In genomic region chr6:125075741-125076481, GRCh38 we compare ENCODE assay signal across 24 cellular contexts.
DNase-seq lines count a peak whose midpoint lies in the region; ATAC-seq, FAIRE-seq and TF ChIP-seq lines count a peak whose summit lies in the region.
"Had no signal": no experiment of that assay in that cellular context is flagged by ENCODE, and none has a peak within 500 bp of the region (broad histone marks: within the 10 kb centered on the region; RNA-seq: fewer than 3 reads in every experiment).

No MANE protein-coding gene starts in this region.

- no peak for TF ChIP-seq POLR2A in K562 (conservative IDR thresholded peaks at IDR 0.05)

- POLR2A ChIA-PET in HEK293 (lab: Yijun Ruan, JAX) (no interaction called here), K562 (lab: Yijun Ruan, JAX) (no interaction called here)

- DNase-seq in cardiac muscle cell (ENCODE audit: low read depth in 1 of 2, low spot score in 1 of 2) (no peak), cardiac septum (ENCODE audit: low spot score) (no peak), K562 (ENCODE audit: extremely low read depth in 1 of 4, low spot score in 3 of 4) (peak in 1 of 4 experiments; percentile 36), mesothelial cell of epicardium (ENCODE audit: low spot score in 2 of 2, unreplicated experiment in 2 of 2) (no peak), SW480 (ENCODE audit: low spot score) (no peak)
- DNase-seq in activated CD4-positive, alpha-beta T cell treated with anti-CD3 and anti-CD28 coated beads, Interleukin-2, amount 50 U/mL, for 48 hours = no peak
- DNase-seq: AML-193; Caco-2; Calu3; CD4-positive, alpha-beta T cell; CD8-positive, alpha-beta T cell; DND-41; EL; GDM1 had no signal

- H3K9ac ChIP-seq in K562 (ENCODE audit: insufficient read depth in 1 of 2, low read depth in 2 of 2, low read length in 2 of 2) = no peak overlapping the region
- H3K9ac ChIP-seq: BLaER1 treated with 17β-estradiol and CSF1 and Interleukin-3, amounts not matched to agents 10 nM and 100 nM had no signal

- no peak for FAIRE-seq in K562 (lab: Jason Lieb, UNC)
- FAIRE-seq: A549, D721Med, GM12878, GM12892, GM18507 had no signal

- intact Hi-C loops in cardiac septum (cut with DNase I) (no loop called here), K562 (cut with micrococcal nuclease) (no loop called here)

- 0 out of 2 replicates have a peak overlapping the region, but pooled peaks have one; percentile 7 for H3K4me2 ChIP-seq in K562 (ENCODE audit: insufficient read depth, low read length)
- H3K4me2 ChIP-seq: A549; BLaER1 treated with 17β-estradiol and CSF1 and Interleukin-3, amounts not matched to agents 10 nM and 100 nM had no signal

- peak overlapping the region; percentile 65 for H3K27ac Mint-ChIP-seq in mesothelial cell of epicardium
- H3K27ac Mint-ChIP-seq: B cell; CD4-positive, alpha-beta T cell; CD8-positive, alpha-beta T cell had no signal

- no peaks in the 10 kb centered on the region for H3K36me3 ChIP-seq in cardiac muscle cell
- H3K36me3 ChIP-seq in HEK293 (ENCODE audit: control insufficient read depth in 2 of 2, insufficient read depth in 1 of 2, low read length in 2 of 2) = peaks cover 0 to 17% of the 10 kb centered on the region in 2 experiments; a peak in 1 of 3 replicates
- H3K36me3 ChIP-seq in K562 (ENCODE audit: control insufficient read depth, insufficient read depth, low read length) = peaks cover 60% of the 10 kb centered on the region
- H3K36me3 ChIP-seq: BLaER1 treated with 17β-estradiol and CSF1 and Interleukin-3, amounts not matched to agents 10 nM and 100 nM had no signal

- ATAC-seq in K562 = peak; percentile 36
- ATAC-seq: A549; CD8-positive, alpha-beta T cell; GM12878 had no signal

- H3K27me3 ChIP-seq in cardiac muscle cell (no peaks in the 10 kb centered on the region), K562 (ENCODE audit: control insufficient read depth in 2 of 2, insufficient read depth in 2 of 2, low read length in 2 of 2) (no peaks in the 10 kb centered on the region)
- H3K27me3 ChIP-seq: BLaER1 treated with 17β-estradiol and CSF1 and Interleukin-3, amounts not matched to agents 10 nM and 100 nM had no signal

- H3K79me2 ChIP-seq in K562 (ENCODE audit: control insufficient read depth, insufficient read depth, low read length) = peaks cover 25% of the 10 kb centered on the region

- no TSS peak for BruUV-seq in K562 (replicated peaks; lab: Mats Ljungman, UMichigan)

- H3K36me3 Mint-ChIP-seq in mesothelial cell of epicardium = peaks cover 22% of the 10 kb centered on the region
- H3K36me3 Mint-ChIP-seq: CD8-positive, alpha-beta T cell had no signal

- H3K4me1 ChIP-seq in cardiac muscle cell (ENCODE audit: low read depth) (peaks cover 5% of the 10 kb centered on the region), HEK293 (ENCODE audit: control insufficient read depth, insufficient read depth, low read length) (no peaks in the 10 kb centered on the region), K562 (replicated peaks in 1 of 2; ENCODE audit: control insufficient read depth in 2 of 2, insufficient read depth in 2 of 2, low read length in 2 of 2) (peaks cover 3 to 22% of the 10 kb centered on the region in 2 experiments; a peak in 3 of 5 replicates)
- H3K4me1 ChIP-seq: A549, Caco-2 had no signal

- peaks cover 21% of the 10 kb centered on the region for H3K4me1 Mint-ChIP-seq in mesothelial cell of epicardium
- H3K4me1 Mint-ChIP-seq: B cell had no signal

- TF ChIP-seq EP300 in K562 (IDR thresholded peaks at IDR 0.05; ENCODE audit: low read length) = peak; percentile 76

- 68% methylated on average over 4 of the region's 4 CpGs for WGBS in K562 (ENCODE audit: insufficient coverage, low coverage, missing lambda C conversion rate)

- no peaks in the 10 kb centered on the region for H3K27me3 Mint-ChIP-seq in mesothelial cell of epicardium (ENCODE audit: low read depth)
- H3K27me3 Mint-ChIP-seq: B cell; CD4-positive, alpha-beta T cell had no signal

- no peaks in the 10 kb centered on the region for H3K9me3 Mint-ChIP-seq in mesothelial cell of epicardium
- H3K9me3 Mint-ChIP-seq: CD4-positive, alpha-beta T cell; CD8-positive, alpha-beta T cell had no signal

- no peak overlapping the region for H2AFZ ChIP-seq in K562 (ENCODE audit: low read depth, low read length)

- no peak for TF ChIP-seq RAD21 in K562 (CRISPR knock-in tag; conservative IDR thresholded peaks at IDR 0.05 in 1 of 2, IDR thresholded peaks at IDR 0.05 in 1 of 2)

- H3K9me1 ChIP-seq in K562 (ENCODE audit: control insufficient read depth, insufficient read depth, low read length) = no peaks in the 10 kb centered on the region

- H4K20me1 ChIP-seq in K562 (replicated peaks; ENCODE audit: control insufficient read depth, insufficient read depth, low read length) = no peaks in the 10 kb centered on the region
- H4K20me1 ChIP-seq: BLaER1 treated with 17β-estradiol and CSF1 and Interleukin-3, amounts not matched to agents 10 nM and 100 nM had no signal

- H3K27ac ChIP-seq in cardiac muscle cell (peak overlapping the region; percentile 35), HEK293 (ENCODE audit: extremely low read depth, low read depth, low read length) (no peak overlapping the region), K562 (ENCODE audit: extremely low read depth, low read depth, low read length) (peak overlapping the region; percentile 2; the same call in 1 of the 3 replicates)
- H3K27ac ChIP-seq: 22Rv1; A549; BLaER1 treated with 17β-estradiol and CSF1 and Interleukin-3, amounts not matched to agents 10 nM and 100 nM; C4-2B had no signal

- H3K4me3 Mint-ChIP-seq in mesothelial cell of epicardium = no peak overlapping the region
- H3K4me3 Mint-ChIP-seq: B cell; CD4-positive, alpha-beta T cell; CD8-positive, alpha-beta T cell had no signal

- no peak overlapping the region for H3K4me3 ChIP-seq in cardiac muscle cell
- H3K4me3 ChIP-seq in HEK293 (ENCODE audit: low read depth, low read length) = no peak overlapping the region
- no peak overlapping the region for H3K4me3 ChIP-seq in K562
- H3K4me3 ChIP-seq: A549; BLaER1 treated with 17β-estradiol and CSF1 and Interleukin-3, amounts not matched to agents 10 nM and 100 nM; GM12878 had no signal

- no peaks in the 10 kb centered on the region for H3K9me3 ChIP-seq in cardiac muscle cell (ENCODE audit: low read depth)
- no peaks in the 10 kb centered on the region for H3K9me3 ChIP-seq in HEK293 (ENCODE audit: control insufficient read depth, insufficient read depth, low read depth, low read length)
- H3K9me3 ChIP-seq in K562 (replicated peaks; ENCODE audit: control insufficient read depth, insufficient read depth, low read depth, low read length) = no peaks in the 10 kb centered on the region
- H3K9me3 ChIP-seq: A549, Caco-2 had no signal

- in situ Hi-C loops in K562 (cut with MboI) = no loop called here

- TF ChIP-seq CTCF in cardiac muscle cell (IDR thresholded peaks at IDR 0.05; ENCODE audit: low read depth, low read length) = no peak
- no peak for TF ChIP-seq CTCF in HEK293 (tag by site-specific recombination; IDR thresholded peaks at IDR 0.05)
- TF ChIP-seq CTCF in K562 (IDR thresholded peaks at IDR 0.05 in 2 of 3, conservative IDR thresholded peaks at IDR 0.05 in 1 of 3; ENCODE audit: insufficient read depth in 2 of 3, low read depth in 1 of 3, low read length in 3 of 3) = no peak
- no peak for TF ChIP-seq CTCF in mesothelial cell of epicardium (IDR thresholded peaks at IDR 0.05; ENCODE audit: unreplicated experiment)

- CTCF ChIA-PET in HEK293 (lab: Yijun Ruan, JAX) = interaction anchor here (0.7 kb wide), 1 partner anchor 158 kb away, joined by 3 read pairs; no protein-coding TSS in a partner anchor
- CTCF ChIA-PET in K562 (lab: Yijun Ruan, JAX; ENCODE audit: low intra/inter-chr PET ratio) = no interaction called here

TF ChIP-seq in HEK293, 187 proteins besides CTCF, POLR2A, EP300 and RAD21:
- TF ChIP-seq ZNF585B (tag by site-specific recombination; IDR thresholded peaks at IDR 0.05) (no peak), ZNF549 (tag by site-specific recombination; IDR thresholded peaks at IDR 0.05) (no peak), ZNF211 (tag by site-specific recombination; IDR thresholded peaks at IDR 0.05; ENCODE audit: low read depth) (peak; percentile 94)

TF ChIP-seq in K562, 482 proteins besides CTCF, POLR2A, EP300 and RAD21 (continues in another document):
- TF ChIP-seq, protein P1, sequence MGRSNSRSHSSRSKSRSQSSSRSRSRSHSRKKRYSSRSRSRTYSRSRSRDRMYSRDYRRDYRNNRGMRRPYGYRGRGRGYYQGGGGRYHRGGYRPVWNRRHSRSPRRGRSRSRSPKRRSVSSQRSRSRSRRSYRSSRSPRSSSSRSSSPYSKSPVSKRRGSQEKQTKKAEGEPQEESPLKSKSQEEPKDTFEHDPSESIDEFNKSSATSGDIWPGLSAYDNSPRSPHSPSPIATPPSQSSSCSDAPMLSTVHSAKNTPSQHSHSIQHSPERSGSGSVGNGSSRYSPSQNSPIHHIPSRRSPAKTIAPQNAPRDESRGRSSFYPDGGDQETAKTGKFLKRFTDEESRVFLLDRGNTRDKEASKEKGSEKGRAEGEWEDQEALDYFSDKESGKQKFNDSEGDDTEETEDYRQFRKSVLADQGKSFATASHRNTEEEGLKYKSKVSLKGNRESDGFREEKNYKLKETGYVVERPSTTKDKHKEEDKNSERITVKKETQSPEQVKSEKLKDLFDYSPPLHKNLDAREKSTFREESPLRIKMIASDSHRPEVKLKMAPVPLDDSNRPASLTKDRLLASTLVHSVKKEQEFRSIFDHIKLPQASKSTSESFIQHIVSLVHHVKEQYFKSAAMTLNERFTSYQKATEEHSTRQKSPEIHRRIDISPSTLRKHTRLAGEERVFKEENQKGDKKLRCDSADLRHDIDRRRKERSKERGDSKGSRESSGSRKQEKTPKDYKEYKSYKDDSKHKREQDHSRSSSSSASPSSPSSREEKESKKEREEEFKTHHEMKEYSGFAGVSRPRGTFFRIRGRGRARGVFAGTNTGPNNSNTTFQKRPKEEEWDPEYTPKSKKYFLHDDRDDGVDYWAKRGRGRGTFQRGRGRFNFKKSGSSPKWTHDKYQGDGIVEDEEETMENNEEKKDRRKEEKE (IDR thresholded peaks at IDR 0.05; ENCODE audit: borderline replicate concordance in 1 of 2, control insufficient read depth in 1 of 2, low read depth in 2 of 2, low read length in 1 of 2) = no peak
- 0 out of 2 replicates have a peak, but pooled peaks have one; percentile 45 for TF ChIP-seq DPF2 (IDR thresholded peaks at IDR 0.05)
- TF ChIP-seq TCF3 (CRISPR knock-in tag; IDR thresholded peaks at IDR 0.05) = peak; percentile 73
- TF ChIP-seq DACH1 (IDR thresholded peaks at IDR 0.05; ENCODE audit: partially characterized antibody) = no peak
- peak; percentile 84 for TF ChIP-seq TEAD4 (IDR thresholded peaks at IDR 0.05; ENCODE audit: low read length)
- no peak for TF ChIP-seq TEAD4 (CRISPR knock-in tag; IDR thresholded peaks at IDR 0.05; ENCODE audit: borderline replicate concordance)
- TF ChIP-seq CBFA2T2 (conservative IDR thresholded peaks at IDR 0.05) = peak; percentile 74
- peak; percentile 9 for TF ChIP-seq MEIS2 (IDR thresholded peaks at IDR 0.05; ENCODE audit: partially characterized antibody)
- TF ChIP-seq, protein P2, sequence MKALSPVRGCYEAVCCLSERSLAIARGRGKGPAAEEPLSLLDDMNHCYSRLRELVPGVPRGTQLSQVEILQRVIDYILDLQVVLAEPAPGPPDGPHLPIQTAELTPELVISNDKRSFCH (CRISPR knock-in tag; IDR thresholded peaks at IDR 0.05) = no peak
- TF ChIP-seq, protein P2 (tag; IDR thresholded peaks at IDR 0.05) = no peak
